In genomic region chr2:3389193-3389592, GRCh38 we compare ENCODE assay signal across 8 cellular contexts.
"Had no signal": no experiment of that assay in that cellular context is flagged by ENCODE, and none has a peak within 500 bp of the region (broad histone marks: within the 10 kb centered on the region; RNA-seq: fewer than 3 reads in every experiment).

No MANE protein-coding gene starts in this region.

- H3K27ac Mint-ChIP-seq: H9, IgD-negative memory B cell had no signal

- DNase-seq: H9, HCEC 1CT, KG1 had no signal

- H2AFZ ChIP-seq: GM23338 had no signal

- H3K4me1 Mint-ChIP-seq: GM23338, H9 had no signal

- H3K4me3 Mint-ChIP-seq: GM23338, H9, IgD-negative memory B cell had no signal

- FAIRE-seq: H1, H54, HTR-8/SVneo had no signal

- H3K4me3 ChIP-seq: GM23338 had no signal

- H3K27me3 Mint-ChIP-seq: IgD-negative memory B cell had no signal

- H3K4me2 ChIP-seq: GM23338 had no signal

- H3K9me3 Mint-ChIP-seq: GM23338, H9, IgD-negative memory B cell had no signal
